In the genomic region with DNA sequence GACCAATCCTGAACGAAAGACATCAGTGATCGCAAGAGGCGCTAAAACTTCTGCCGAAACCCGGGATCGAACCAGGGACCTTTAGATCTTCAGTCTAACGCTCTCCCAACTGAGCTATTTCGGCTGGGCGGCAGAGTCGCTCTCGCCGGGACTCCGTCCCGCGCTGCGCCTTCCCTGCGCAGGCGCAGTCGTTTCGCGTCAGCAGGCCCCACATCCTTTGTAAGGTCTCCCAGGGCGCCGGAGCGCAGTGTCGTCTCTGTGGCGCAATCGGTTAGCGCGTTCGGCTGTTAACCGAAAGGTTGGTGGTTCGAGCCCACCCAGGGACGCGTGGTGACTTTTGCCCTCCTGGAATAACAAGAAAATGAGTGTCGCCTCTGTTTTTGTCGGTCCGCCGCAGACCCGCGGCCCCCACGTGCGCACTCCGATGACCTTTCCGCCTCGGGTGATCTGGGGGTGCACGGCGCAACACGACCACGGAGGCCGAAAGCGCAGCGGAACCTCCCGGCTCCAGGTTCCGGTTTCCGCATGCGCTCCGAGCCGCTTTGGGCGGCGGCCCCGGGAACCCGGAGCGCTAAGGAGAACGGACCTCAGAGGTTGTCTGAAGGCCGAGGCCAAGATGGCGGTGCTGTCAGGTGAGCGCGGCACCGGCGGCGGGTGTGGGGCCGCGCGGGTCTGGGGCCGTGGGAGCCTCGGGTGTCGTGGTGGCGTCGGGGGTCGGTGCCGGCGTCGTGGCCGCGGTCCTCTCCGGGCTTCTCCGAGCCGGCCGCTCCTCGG, we compare ENCODE assay signal across 8 cellular contexts. TPM values are rescaled to one million over a fixed set of nuclear protein-coding genes. Genes with fewer than 3 reads are reported as not detected.
DNase-seq lines count a peak whose midpoint lies in the region; ATAC-seq and TF ChIP-seq lines count a peak whose summit lies in the region.

A gene (plus strand): TSS at position 597 of the 774 bp plus-strand sequence. CDS start 20 bp downstream, at position 617.

- peak within 1 kb of the TSS; percentile 83 for H3K4me3 Mint-ChIP-seq in activated naive CD8-positive, alpha-beta T cell treated with anti-CD3 and anti-CD28 coated beads, Interleukin-2, amount 10 ng/mL, durations not matched to agents 7 days and 5 days

- peak within 1 kb of the TSS; percentile 52 for H2BK120ac ChIP-seq in trophoblast cell (ENCODE audit: insufficient read depth, low read length, poor library complexity)

- H3K9me3 ChIP-seq in trophoblast cell (ENCODE audit: insufficient read depth, low read depth, low read length) (peaks cover 5% of the 10 kb centered on the region), tibial nerve (no peaks in the 10 kb centered on the region)

- DNase-seq in NCI-H1417 treated with DMSO at 0.1 percent for 48 hours (lab: John Stamatoyannopoulos, UW) (peak; percentile 59), SW 1271 (lab: John Stamatoyannopoulos, UW) (peak; percentile 73 to 81), Right ventricle myocardium superior (peak; percentile 92), trophoblast cell (peak; percentile 80 to 95), tibial nerve (ENCODE audit: low spot score in 2 of 2) (peak; percentile 82 to 93)
- DNase-seq in activated naive CD8-positive, alpha-beta T cell treated with anti-CD3 and anti-CD28 coated beads, Interleukin-2, amount 10 ng/mL, durations not matched to agents 7 days and 5 days = peak; percentile 97

- H3K27ac ChIP-seq in trophoblast cell (ENCODE audit: low read depth, low read length) (peak within 1 kb of the TSS; percentile 72), tibial nerve (peak within 1 kb of the TSS; percentile 81 to 94 (median 90))

- H3K27me3 ChIP-seq in trophoblast cell (ENCODE audit: insufficient read depth, low read length) (no peaks in the 10 kb centered on the region), tibial nerve (no peaks in the 10 kb centered on the region)

- peaks cover 2% of the 10 kb centered on the region for H3K9me3 Mint-ChIP-seq in activated naive CD8-positive, alpha-beta T cell treated with anti-CD3 and anti-CD28 coated beads, Interleukin-2, amount 10 ng/mL, durations not matched to agents 7 days and 5 days

- peak within 1 kb of the TSS; percentile 67 for H3K14ac ChIP-seq in trophoblast cell (ENCODE audit: low read length)

- peaks cover 2% of the 10 kb centered on the region for H3K27me3 Mint-ChIP-seq in activated naive CD8-positive, alpha-beta T cell treated with anti-CD3 and anti-CD28 coated beads, Interleukin-2, amount 10 ng/mL, durations not matched to agents 7 days and 5 days

- H2BK12ac ChIP-seq in trophoblast cell (ENCODE audit: low read length) = no peak within 1 kb of the TSS

- peak within 1 kb of the TSS; percentile 99 for H3K4me2 ChIP-seq in trophoblast cell (ENCODE audit: low read length)

- peaks cover 7% of the 10 kb centered on the region for H3K79me2 ChIP-seq in trophoblast cell (ENCODE audit: control insufficient read depth, insufficient read depth, low read length, poor library complexity)

- H3K4me1 ChIP-seq in trophoblast cell (ENCODE audit: control insufficient read depth in 1 of 2, insufficient read depth in 2 of 2, low read length in 2 of 2) = peaks cover 0 to 2% of the 10 kb centered on the region in 2 experiments
- peaks cover 0 to 41% (median 17%) of the 10 kb centered on the region in 4 donors for H3K4me1 ChIP-seq in tibial nerve

- H3K27ac Mint-ChIP-seq in activated naive CD8-positive, alpha-beta T cell treated with anti-CD3 and anti-CD28 coated beads, Interleukin-2, amount 10 ng/mL, durations not matched to agents 7 days and 5 days = peak within 1 kb of the TSS; percentile 95

- ATAC-seq in HG02763 (IDR thresholded peaks at IDR 0.05; ENCODE audit: unreplicated experiment) = peak; percentile 80
- ATAC-seq in activated naive CD8-positive, alpha-beta T cell treated with anti-CD3 and anti-CD28 coated beads, Interleukin-2, amount 10 ng/mL, durations not matched to agents 7 days and 5 days (ENCODE audit: low read depth) = peak; percentile 85
- ATAC-seq in Right ventricle myocardium superior (ENCODE audit: poor library complexity) = peak; percentile 89

- intact Hi-C loops in Right ventricle myocardium superior (cut with DNase I) = loop anchor here (10.0 kb wide), 1 partner anchor 109 kb away; a partner anchor contains a TSS

- H4K8ac ChIP-seq in trophoblast cell (ENCODE audit: low read depth, low read length) = peak within 1 kb of the TSS; percentile 96

- H3K18ac ChIP-seq in trophoblast cell (ENCODE audit: low read length) = peak within 1 kb of the TSS; percentile 90

- H2AK5ac ChIP-seq in trophoblast cell (ENCODE audit: low read length) = peak within 1 kb of the TSS; percentile 98

- peak within 1 kb of the TSS; percentile 91 for H3K9ac ChIP-seq in trophoblast cell (ENCODE audit: low read length)

- H4K12ac ChIP-seq in trophoblast cell (ENCODE audit: low read depth, low read length) = peak within 1 kb of the TSS; percentile 65

- peak within 1 kb of the TSS; percentile 84 for H4K91ac ChIP-seq in trophoblast cell (ENCODE audit: low read depth, low read length)

- peak; percentile 93 to 96 for TF ChIP-seq EP300 in tibial nerve (IDR thresholded peaks at IDR 0.05)

- H3K36me3 ChIP-seq in trophoblast cell (ENCODE audit: control insufficient read depth in 1 of 2, insufficient read depth in 2 of 2, low read length in 2 of 2) (peaks cover under 1 to 10% of the 10 kb centered on the region in 2 experiments), tibial nerve (peaks cover 0 to 26% (median 3%) of the 10 kb centered on the region in 3 donors)

- peak; percentile 39 to 43 for TF ChIP-seq POLR2A in tibial nerve (IDR thresholded peaks at IDR 0.05)

- peak within 1 kb of the TSS; percentile 96 for H3K4ac ChIP-seq in trophoblast cell (ENCODE audit: low read depth, low read length)

- H3K4me3 ChIP-seq in trophoblast cell (ENCODE audit: low read depth, low read length) (peak within 1 kb of the TSS; percentile 90), tibial nerve (peak within 1 kb of the TSS; percentile 72 to 98 (median 92))

- H2AFZ ChIP-seq in trophoblast cell (ENCODE audit: insufficient read depth, low read length, poor library complexity) = peak within 1 kb of the TSS; percentile 89

- 0 out of 2 replicates have a peak, but pooled peaks have one; percentile 29 for TF ChIP-seq CTCF in GM12874 (IDR thresholded peaks at IDR 0.05; ENCODE audit: insufficient read depth, low read depth, low read length)
- peak in 2 of 5 experiments; percentile 80 to 83 for TF ChIP-seq CTCF in tibial nerve (IDR thresholded peaks at IDR 0.05)

- peaks cover 4% of the 10 kb centered on the region for H3K36me3 Mint-ChIP-seq in activated naive CD8-positive, alpha-beta T cell treated with anti-CD3 and anti-CD28 coated beads, Interleukin-2, amount 10 ng/mL, durations not matched to agents 7 days and 5 days

- peaks cover 13% of the 10 kb centered on the region for H3K4me1 Mint-ChIP-seq in activated naive CD8-positive, alpha-beta T cell treated with anti-CD3 and anti-CD28 coated beads, Interleukin-2, amount 10 ng/mL, durations not matched to agents 7 days and 5 days

- H2BK5ac ChIP-seq in trophoblast cell (ENCODE audit: low read depth, low read length, poor library complexity) = peak within 1 kb of the TSS; percentile 52

- H3K79me1 ChIP-seq in trophoblast cell (ENCODE audit: low read length) = peaks cover 7% of the 10 kb centered on the region

- POLR2A ChIA-PET in activated naive CD8-positive, alpha-beta T cell treated with anti-CD3 and anti-CD28 coated beads, Interleukin-2, amount 10 ng/mL, durations not matched to agents 7 days and 5 days (lab: Charles Lee) = interaction anchor here (0.7 to 1.2 kb wide), 6 partner anchors 11 to 108 kb away, joined by 3 to 5 read pairs (median 4); a partner anchor contains a TSS

- H3K23ac ChIP-seq in trophoblast cell (ENCODE audit: low read length) = no peak within 1 kb of the TSS

- WGBS in trophoblast cell (ENCODE audit: extremely low coverage, insufficient coverage, insufficient read length) = no CpG with 5 or more reads among the region's 90 CpGs
- WGBS in tibial nerve, 2 donors = 1% methylated on average over 41 to 77 of the region's 90 CpGs

RNA-seq across cellular contexts. Expression of the gene that starts here (rescaled TPM):
- total RNA-seq in activated naive CD8-positive, alpha-beta T cell treated with anti-CD3 and anti-CD28 coated beads, Interleukin-2, amount 10 ng/mL, durations not matched to agents 7 days and 5 days = 100 to 1,000 TPM; 103 to 106 TPM
- 461 TPM for total RNA-seq in Right ventricle myocardium superior
- polyA plus RNA-seq in trophoblast cell (2013) = 38.6 and 39.3 TPM in 2 replicates
- total RNA-seq in tibial nerve = 100 to 1,000 TPM; 146 to 162 (median 151) TPM

Comparison
In these comparisons a context has a peak if more than half of its experiments do, and no peak if none do; other contexts are left out.
1. Peak in every context shown above with its lines: DNase-seq, ATAC-seq, H3K4me3 ChIP-seq and H3K27ac ChIP-seq.